In the genomic region with DNA sequence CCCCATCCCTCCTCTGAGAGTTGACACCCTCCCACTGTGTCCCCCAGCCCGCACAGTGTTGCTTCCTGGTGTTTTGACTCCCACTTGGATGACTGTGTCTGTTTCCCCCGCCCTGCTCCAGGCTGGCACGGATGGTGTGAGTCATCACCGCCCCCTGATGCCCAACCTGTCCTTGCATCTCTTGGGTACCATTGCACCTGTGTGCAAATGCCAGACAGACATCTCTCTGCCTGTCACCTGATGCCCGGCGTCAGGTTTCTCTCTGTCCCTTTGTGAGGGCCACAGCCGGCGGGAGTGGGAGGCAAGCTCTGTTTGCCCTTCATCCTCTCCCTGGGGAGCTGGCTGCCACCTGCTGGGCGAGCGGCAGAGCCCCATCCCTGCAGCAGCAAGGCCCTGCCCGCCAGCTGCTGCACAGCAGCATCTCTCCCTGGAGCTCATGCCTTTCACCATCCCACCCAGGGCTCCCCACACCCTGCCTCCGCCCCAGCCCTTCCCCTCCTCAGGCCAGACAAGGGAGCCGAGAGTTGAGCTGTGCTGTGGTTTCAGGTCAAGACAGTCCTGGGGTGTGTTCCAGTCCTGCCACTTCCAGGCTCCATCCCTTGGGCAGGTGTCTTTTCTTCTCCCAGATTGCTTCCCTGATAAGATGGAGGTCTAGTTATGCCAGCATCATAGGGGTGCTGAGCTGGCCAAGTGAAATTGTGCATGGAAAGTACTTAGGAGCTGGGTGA, we compare ENCODE assay signal across 8 cellular contexts. TPM values are rescaled to one million over a fixed set of nuclear protein-coding genes. Genes with fewer than 3 reads are reported as not detected.
A peak's percentile ranks its signal among the peaks of the same experiment; 100 is the strongest.
DNase-seq lines count a peak whose midpoint lies in the region; ATAC-seq, FAIRE-seq and TF ChIP-seq lines count a peak whose summit lies in the region.

No MANE protein-coding gene starts in this region.

- intact Hi-C loops in left colon (cut with DNase I, micrococcal nuclease) = no loop called here

- H3K23ac ChIP-seq in mesendoderm (ENCODE audit: low read length) = no peak overlapping the region

- H2BK15ac ChIP-seq in mesendoderm (replicated peaks; ENCODE audit: low read depth) = no peak overlapping the region

- H3K79me2 ChIP-seq in Karpas-422 (ENCODE audit: low read length) (peaks cover 61% of the 10 kb centered on the region), mesendoderm (ENCODE audit: control insufficient read depth, insufficient read depth, low read length) (peaks cover 7% of the 10 kb centered on the region)

- H3K9me3 ChIP-seq in Karpas-422 (ENCODE audit: low read length) = no peaks in the 10 kb centered on the region
- no peaks in the 10 kb centered on the region for H3K9me3 ChIP-seq in RWPE2 (ENCODE audit: severe bottlenecking)

- no peak overlapping the region for H3K18ac ChIP-seq in mesendoderm (ENCODE audit: low read length)

- no peak overlapping the region for H3K4ac ChIP-seq in mesendoderm (ENCODE audit: low read depth, low read length)

- H2AFZ ChIP-seq in Karpas-422 (ENCODE audit: low read length) = no peak overlapping the region

- no CpG with 5 or more reads among the region's 13 CpGs for WGBS in mesendoderm (ENCODE audit: extremely low coverage, insufficient coverage, low lambda C conversion rate)

- no peak overlapping the region for H4K5ac ChIP-seq in mesendoderm (ENCODE audit: low read length)

- H3K4me2 ChIP-seq in Karpas-422 (ENCODE audit: low read depth, low read length, poor library complexity, severe bottlenecking) (peak overlapping the region; percentile 52), mesendoderm (ENCODE audit: low read length) (no peak overlapping the region)

- no peaks in the 10 kb centered on the region for H3K36me3 ChIP-seq in Karpas-422 (ENCODE audit: insufficient read depth, low read length)
- no peaks in the 10 kb centered on the region; the same call in 1 of the 2 replicates for H3K36me3 ChIP-seq in RWPE2 (ENCODE audit: low read depth)
- no peaks in the 10 kb centered on the region for H3K36me3 ChIP-seq in mesendoderm (ENCODE audit: control insufficient read depth, insufficient read depth, low read length)

- no peak overlapping the region for H2BK120ac ChIP-seq in mesendoderm (ENCODE audit: low read depth, low read length)

- no peak for FAIRE-seq in D721Med (lab: Jason Lieb, UNC)

- no peak overlapping the region for H3K56ac ChIP-seq in mesendoderm (ENCODE audit: low read length)

- TF ChIP-seq CTCF in D721Med (IDR thresholded peaks at IDR 0.05; ENCODE audit: insufficient read depth, missing control alignments) (peak; percentile 20), RWPE2 (IDR thresholded peaks at IDR 0.05; ENCODE audit: poor library complexity, severe bottlenecking) (peak; percentile 24)

- peaks cover 23% of the 10 kb centered on the region for H3K79me1 ChIP-seq in mesendoderm (ENCODE audit: low read length)

- no peaks in the 10 kb centered on the region for H3K9me2 ChIP-seq in Karpas-422 (replicated peaks; ENCODE audit: insufficient read depth, low read length)

- H2BK5ac ChIP-seq in mesendoderm (ENCODE audit: low read length) = no peak overlapping the region

- DNase-seq in D721Med (ENCODE audit: insufficient read length, low spot score) = no peak
- DNase-seq in Karpas-422 = peak; percentile 91
- peak; percentile 57 for DNase-seq in RWPE2 (ENCODE audit: low spot score)
- DNase-seq in left colon = peak in 1 of 2 donors; percentile 45
- DNase-seq in epidermal melanocyte (ENCODE audit: insufficient read length, low spot score) = no peak
- DNase-seq in NCI-H2227 (lab: John Stamatoyannopoulos, UW; ENCODE audit: unreplicated experiment) = no peak
- no peak for DNase-seq in mesendoderm

- H3K9ac ChIP-seq in Karpas-422 (ENCODE audit: low read length) (peak overlapping the region; percentile 57), mesendoderm (ENCODE audit: low read length) (no peak overlapping the region)

- no peak overlapping the region for H2AK5ac ChIP-seq in mesendoderm (ENCODE audit: low read length)

- H3K4me3 ChIP-seq in Karpas-422 (ENCODE audit: low read length) (peak overlapping the region; percentile 25; the same call in 1 of the 2 replicates), RWPE2 (ENCODE audit: severe bottlenecking) (no peak overlapping the region), mesendoderm (ENCODE audit: low read length) (no peak overlapping the region)

- H3K27ac ChIP-seq in Karpas-422 (ENCODE audit: low read length) = peak overlapping the region; percentile 91
- H3K27ac ChIP-seq in RWPE2 (ENCODE audit: poor library complexity, severe bottlenecking) = no peak overlapping the region
- no peak overlapping the region for H3K27ac ChIP-seq in mesendoderm (ENCODE audit: low read depth, low read length)

- no peaks in the 10 kb centered on the region for H4K20me1 ChIP-seq in Karpas-422 (ENCODE audit: insufficient read depth, low read depth, low read length)

- H3K4me1 ChIP-seq in Karpas-422 (ENCODE audit: low read length) (peaks cover 63% of the 10 kb centered on the region), RWPE2 (ENCODE audit: insufficient read depth, poor library complexity, severe bottlenecking) (no peaks in the 10 kb centered on the region), mesendoderm (ENCODE audit: control insufficient read depth, low read depth, low read length) (no peaks in the 10 kb centered on the region)

- H4K8ac ChIP-seq in mesendoderm (ENCODE audit: low read depth, low read length) = no peak overlapping the region

- ATAC-seq in RWPE2 (ENCODE audit: low read depth) = peak; percentile 75
- peak; percentile 75 for ATAC-seq in left colon
- ATAC-seq in HG03196 (IDR thresholded peaks at IDR 0.05; ENCODE audit: unreplicated experiment) = no peak

- H3K27me3 ChIP-seq in Karpas-422 (ENCODE audit: low read length) (no peaks in the 10 kb centered on the region), RWPE2 (ENCODE audit: insufficient read depth, poor library complexity, severe bottlenecking) (no peaks in the 10 kb centered on the region), mesendoderm (ENCODE audit: insufficient read depth, low read length, poor library complexity) (no peaks in the 10 kb centered on the region)

RNA-seq across cellular contexts. Expression of a gene that starts 29.7 kb away (rescaled TPM):
- total RNA-seq in Karpas-422 (2014; rRNA removed; shearing (Covaris generic); ENCODE audit: low replicate concordance) = 1.2 TPM in 1 of 2 replicates, not detected in the other
- total RNA-seq in left colon = under 1 TPM; 0.08 to 0.15 TPM
- 0.01 TPM for polyA plus RNA-seq in mesendoderm (2013, experiment 1 of 2)
- 0.03 TPM for polyA plus RNA-seq in mesendoderm (2013, experiment 2 of 2)

RNA-seq across cellular contexts. Expression of a gene that starts 38.1 kb away (rescaled TPM):
- 8.0 and 21.0 TPM in 2 replicates for total RNA-seq in Karpas-422 (2014; rRNA removed; shearing (Covaris generic); ENCODE audit: low replicate concordance)
- 10 to 100 TPM; 31.6 to 33.1 TPM for total RNA-seq in left colon
- 10.0 TPM for polyA plus RNA-seq in mesendoderm (2013, experiment 1 of 2)
- 10.7 TPM for polyA plus RNA-seq in mesendoderm (2013, experiment 2 of 2)

RNA-seq across cellular contexts. Expression of a gene that starts 47.0 kb away (rescaled TPM):
- total RNA-seq in Karpas-422 (2014; rRNA removed; shearing (Covaris generic); ENCODE audit: low replicate concordance) = 32.2 and 62.8 TPM in 2 replicates
- 10 to 100 TPM; 45.0 to 46.9 TPM for total RNA-seq in left colon
- 17.1 TPM for polyA plus RNA-seq in mesendoderm (2013, experiment 1 of 2)
- 16.6 TPM for polyA plus RNA-seq in mesendoderm (2013, experiment 2 of 2)

RNA-seq across cellular contexts. Expression of a gene that starts 47.5 kb away (rescaled TPM):
- 4.4 and 8.5 TPM in 2 replicates for total RNA-seq in Karpas-422 (2014; rRNA removed; shearing (Covaris generic); ENCODE audit: low replicate concordance)
- 10 to 100 TPM; 11.2 to 13.5 TPM for total RNA-seq in left colon
- polyA plus RNA-seq in mesendoderm (2013, experiment 1 of 2) = 2.1 TPM
- polyA plus RNA-seq in mesendoderm (2013, experiment 2 of 2) = 2.2 TPM

RNA-seq across cellular contexts. Expression of a gene that starts 52.0 kb away (rescaled TPM):
- total RNA-seq in Karpas-422 (2014; rRNA removed; shearing (Covaris generic); ENCODE audit: low replicate concordance) = 85.2 and 91.1 TPM in 2 replicates
- 10 to 100 TPM; 18.1 to 22.8 TPM for total RNA-seq in left colon
- polyA plus RNA-seq in mesendoderm (2013, experiment 1 of 2) = 31.9 TPM
- polyA plus RNA-seq in mesendoderm (2013, experiment 2 of 2) = 35.0 TPM

Comparison
In these comparisons a context has a peak if more than half of its experiments do, and no peak if none do; other contexts are left out.
1. DNase-seq: peak in Karpas-422 (single experiment) and RWPE2 (single experiment); none in D721Med (single experiment), epidermal melanocyte (single experiment), NCI-H2227 (single experiment) and mesendoderm (single experiment).